Comparison of ENCODE assay signal across 10 cellular contexts in the genomic region with DNA sequence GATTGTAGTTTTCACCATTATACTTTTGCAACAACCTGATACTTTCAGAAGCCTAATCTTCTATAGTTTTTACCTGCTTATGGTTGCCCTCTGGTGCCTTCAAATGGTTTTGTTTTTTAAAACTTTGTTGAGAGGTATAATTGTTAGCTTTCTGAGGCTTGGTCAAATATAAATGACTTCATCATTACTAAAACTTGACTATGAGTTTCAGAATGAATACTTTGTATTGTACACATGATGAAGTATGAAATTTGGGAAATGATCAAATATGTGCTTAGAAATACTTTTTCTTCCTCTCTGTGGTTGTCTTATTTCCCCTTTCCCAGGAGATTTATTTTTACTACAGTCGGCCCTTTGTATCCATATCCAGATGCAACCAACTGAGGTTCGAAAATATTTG.
DNase-seq lines count a peak whose midpoint lies in the region; ATAC-seq and TF ChIP-seq lines count a peak whose summit lies in the region.
"Had no signal": no experiment of that assay in that cellular context is flagged by ENCODE, and none has a peak within 500 bp of the region (broad histone marks: within the 10 kb centered on the region; RNA-seq: fewer than 3 reads in every experiment).

No MANE protein-coding gene starts in this region.

- H3K9me3 Mint-ChIP-seq in activated naive CD8-positive, alpha-beta T cell treated with anti-CD3 and anti-CD28 coated beads, Interleukin-2, amount 50 U/mL, for 24 hours: peaks cover 16% of the 10 kb centered on the region

- in situ Hi-C loops in KBM-7 (cut with MboI; ENCODE audit: low pct_unique_long_range_greater_than_20kb, low sequenced_read_pairs): no loop called here

- H3K4me3 Mint-ChIP-seq in activated naive CD8-positive, alpha-beta T cell treated with anti-CD3 and anti-CD28 coated beads, Interleukin-2, amount 50 U/mL, for 24 hours: no peak overlapping the region

- peaks cover 5% of the 10 kb centered on the region for H3K4me1 Mint-ChIP-seq in activated naive CD8-positive, alpha-beta T cell treated with anti-CD3 and anti-CD28 coated beads, Interleukin-2, amount 50 U/mL, for 24 hours

- intact Hi-C loops in mucosa of descending colon (cut with DNase I, micrococcal nuclease): no loop called here

- DNase-seq in RWPE1 (ENCODE audit: low spot score) (peak; percentile 31), mucosa of descending colon (no peak), KBM-7 (no peak), KG1 (lab: John Stamatoyannopoulos, UW) (no peak)
- DNase-seq in activated naive CD8-positive, alpha-beta T cell treated with anti-CD3 and anti-CD28 coated beads, Interleukin-2, amount 50 U/mL, for 24 hours: no peak
- DNase-seq: activated naive CD4-positive, alpha-beta T cell treated with anti-CD3 and anti-CD28 coated beads, Interleukin-2, amount 50 U/mL, for 16 hours; spleen had no signal

- peaks cover under 1% of the 10 kb centered on the region for H3K36me3 Mint-ChIP-seq in activated naive CD8-positive, alpha-beta T cell treated with anti-CD3 and anti-CD28 coated beads, Interleukin-2, amount 50 U/mL, for 24 hours (ENCODE audit: low read depth)

- H3K36me3 ChIP-seq in mucosa of descending colon (ENCODE audit: low read depth): no peaks in the 10 kb centered on the region
- H3K36me3 ChIP-seq: HAP-1, spleen had no signal

- POLR2A ChIA-PET in RWPE1 (lab: Yijun Ruan, JAX; ENCODE audit: low non-redundant PET): no interaction called here

- CTCF ChIA-PET in RWPE1 (lab: Yijun Ruan, JAX): interaction anchor here (0.7 kb wide), 1 partner anchor 81 kb away, joined by 3 read pairs; no protein-coding TSS in a partner anchor

- ATAC-seq in GM18499 (IDR thresholded peaks at IDR 0.05; ENCODE audit: insufficient read depth, unreplicated experiment) (peak; percentile 78), HG02610 (IDR thresholded peaks at IDR 0.05; ENCODE audit: unreplicated experiment) (peak; percentile 66), mucosa of descending colon (peak; percentile 21)
- no peak for ATAC-seq in activated naive CD8-positive, alpha-beta T cell treated with anti-CD3 and anti-CD28 coated beads, Interleukin-2, amount 50 U/mL, for 24 hours

- peaks cover 3% of the 10 kb centered on the region for H3K9me3 ChIP-seq in mucosa of descending colon
- H3K9me3 ChIP-seq: HAP-1 had no signal

- H3K27me3 Mint-ChIP-seq in activated naive CD8-positive, alpha-beta T cell treated with anti-CD3 and anti-CD28 coated beads, Interleukin-2, amount 50 U/mL, for 24 hours: no peaks in the 10 kb centered on the region

- no peak overlapping the region for H3K27ac ChIP-seq in RWPE1
- H3K27ac ChIP-seq: spleen had no signal

- H3K4me3 ChIP-seq in mucosa of descending colon: no peak overlapping the region
- H3K4me3 ChIP-seq: HAP-1, spleen had no signal

- no peak overlapping the region for H3K27ac Mint-ChIP-seq in activated naive CD8-positive, alpha-beta T cell treated with anti-CD3 and anti-CD28 coated beads, Interleukin-2, amount 50 U/mL, for 24 hours

- no peaks in the 10 kb centered on the region for H3K4me1 ChIP-seq in mucosa of descending colon (ENCODE audit: low read depth)
- H3K4me1 ChIP-seq: HAP-1, spleen had no signal

- TF ChIP-seq CTCF in RWPE1 (conservative IDR thresholded peaks at IDR 0.05; ENCODE audit: low read depth): no peak
- no peak for TF ChIP-seq CTCF in mucosa of descending colon (IDR thresholded peaks at IDR 0.05)
